In the genomic region with DNA sequence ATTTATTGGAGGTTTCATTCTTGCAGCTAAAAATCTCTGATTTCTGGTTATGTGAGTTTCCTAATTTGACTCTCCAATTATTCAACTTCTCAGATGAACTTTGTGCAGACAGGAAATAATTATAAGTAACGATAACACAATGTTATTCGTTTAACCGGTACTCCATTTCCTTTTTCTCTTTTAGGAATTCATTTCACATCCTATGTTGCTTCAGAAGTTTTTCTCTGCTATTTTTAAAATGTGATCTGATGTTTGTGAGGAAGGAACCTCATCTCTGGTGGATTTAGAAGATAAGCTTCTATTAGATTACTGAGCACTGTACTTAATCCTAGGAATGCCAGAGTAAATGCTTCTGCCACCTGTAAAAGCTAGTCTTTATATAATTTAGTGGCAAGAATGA, we compare ENCODE assay signal across 20 cellular contexts.
DNase-seq lines count a peak whose midpoint lies in the region; ATAC-seq lines count a peak whose summit lies in the region.
"Had no signal": no experiment of that assay in that cellular context is flagged by ENCODE, and none has a peak within 500 bp of the region (broad histone marks: within the 10 kb centered on the region; RNA-seq: fewer than 3 reads in every experiment).

No MANE protein-coding gene starts in this region.

- H3K27me3 Mint-ChIP-seq in activated CD4-positive, alpha-beta T cell treated with anti-CD3 and anti-CD28 coated beads, Interleukin-2, amount 10 ng/mL, durations not matched to agents 7 days and 5 days, result peaks cover 5% of the 10 kb centered on the region

- H3K9ac ChIP-seq in HUES48 (ENCODE audit: low read depth, low read length), result no peak overlapping the region
- H3K9ac ChIP-seq: KMS-11 had no signal

- no peaks in the 10 kb centered on the region for H3K27me3 ChIP-seq in HUES48 (ENCODE audit: control insufficient read depth, insufficient read depth, low read length)
- H3K27me3 ChIP-seq: SJCRH30 had no signal

- H3K4me3 Mint-ChIP-seq in activated CD4-positive, alpha-beta T cell treated with anti-CD3 and anti-CD28 coated beads, Interleukin-2, amount 10 ng/mL, durations not matched to agents 7 days and 5 days, result no peak overlapping the region

- H3K4me1 ChIP-seq in HUES48 (ENCODE audit: control insufficient read depth, insufficient read depth, low read length), result peaks cover 51% of the 10 kb centered on the region

- H3K36me3 ChIP-seq in HUES48 (ENCODE audit: control insufficient read depth, insufficient read depth, low read length), result no peaks in the 10 kb centered on the region
- H3K36me3 ChIP-seq: SJCRH30 had no signal

- no peaks in the 10 kb centered on the region for H3K9me3 Mint-ChIP-seq in activated CD4-positive, alpha-beta T cell treated with anti-CD3 and anti-CD28 coated beads, Interleukin-2, amount 10 ng/mL, durations not matched to agents 7 days and 5 days

- CTCF ChIA-PET in activated CD4-positive, alpha-beta T cell treated with anti-CD3 and anti-CD28 coated beads, Interleukin-2, amount 10 ng/mL, durations not matched to agents 7 days and 5 days (lab: Charles Lee), result interaction anchor here (0.7 kb wide), 1 partner anchor 172 kb away, joined by 4 read pairs; no protein-coding TSS in a partner anchor

- DNase-seq in NOMO-1 treated with dmso at 0.1 percent for 144 hours (lab: John Stamatoyannopoulos, UW; ENCODE audit: unreplicated experiment) (peak; percentile 6), dermis microvascular lymphatic vessel endothelial cell (ENCODE audit: low read depth in 2 of 2) (peak; percentile 16 to 86), pulmonary artery endothelial cell (ENCODE audit: low read depth, low spot score) (peak; percentile 84), NCI-H1105 (lab: John Stamatoyannopoulos, UW) (no peak)
- no peak for DNase-seq in activated CD8-positive, alpha-beta memory T cell treated with anti-CD3 and anti-CD28 coated beads, Interleukin-2, amount 50 U/mL, for 4 hours
- no peak for DNase-seq in activated CD4-positive, alpha-beta T cell treated with anti-CD3 and anti-CD28 coated beads, Interleukin-2, amount 10 ng/mL, durations not matched to agents 7 days and 5 days
- DNase-seq: C1 segment of cervical spinal cord, DMS 273 treated with DMSO at 0.1 percent for 48 hours, MM.1S, NCI-H1105 treated with DMSO at 0.1 percent for 48 hours, NCI-H1930, NCI-H2171, RPMI8226, SJCRH30, T-helper 1 cell had no signal

- H3K27ac ChIP-seq in HUES48 (ENCODE audit: low read depth, low read length), result peak overlapping the region; percentile 59
- H3K27ac ChIP-seq: HL-60, KMS-11, SJCRH30 had no signal

- H3K4me3 ChIP-seq in HUES48 (ENCODE audit: low read depth, low read length), result no peak overlapping the region
- H3K4me3 ChIP-seq: SJCRH30 had no signal

- no peaks in the 10 kb centered on the region for H3K36me3 Mint-ChIP-seq in activated CD4-positive, alpha-beta T cell treated with anti-CD3 and anti-CD28 coated beads, Interleukin-2, amount 10 ng/mL, durations not matched to agents 7 days and 5 days (ENCODE audit: low read depth)

- peaks cover 4% of the 10 kb centered on the region for H3K4me1 Mint-ChIP-seq in activated CD4-positive, alpha-beta T cell treated with anti-CD3 and anti-CD28 coated beads, Interleukin-2, amount 10 ng/mL, durations not matched to agents 7 days and 5 days

- no peak overlapping the region for H3K27ac Mint-ChIP-seq in activated CD4-positive, alpha-beta T cell treated with anti-CD3 and anti-CD28 coated beads, Interleukin-2, amount 10 ng/mL, durations not matched to agents 7 days and 5 days

- no peak for ATAC-seq in GM18868 (IDR thresholded peaks at IDR 0.05; ENCODE audit: unreplicated experiment)
- ATAC-seq: HCT116 had no signal

- H3K9me3 ChIP-seq in HUES48 (ENCODE audit: control insufficient read depth, insufficient read depth, low read length), result no peaks in the 10 kb centered on the region
- H3K9me3 ChIP-seq: SJCRH30 had no signal

- POLR2A ChIA-PET in activated CD4-positive, alpha-beta T cell treated with anti-CD3 and anti-CD28 coated beads, Interleukin-2, amount 10 ng/mL, durations not matched to agents 7 days and 5 days (lab: Charles Lee), result no interaction called here

Comparison
In these comparisons a context has a peak if more than half of its experiments do, and no peak if none do; other contexts are left out.
1. DNase-seq: peak in NOMO-1 treated with dmso at 0.1 percent for 144 hours (single experiment), dermis microvascular lymphatic vessel endothelial cell (2 of 2) and pulmonary artery endothelial cell (single experiment); none in NCI-H1105 (single experiment), activated CD8-positive, alpha-beta memory T cell treated with anti-CD3 and anti-CD28 coated beads, Interleukin-2, amount 50 U/mL, for 4 hours (single experiment) and activated CD4-positive, alpha-beta T cell treated with anti-CD3 and anti-CD28 coated beads, Interleukin-2, amount 10 ng/mL, durations not matched to agents 7 days and 5 days (single experiment).